In the genomic region with DNA sequence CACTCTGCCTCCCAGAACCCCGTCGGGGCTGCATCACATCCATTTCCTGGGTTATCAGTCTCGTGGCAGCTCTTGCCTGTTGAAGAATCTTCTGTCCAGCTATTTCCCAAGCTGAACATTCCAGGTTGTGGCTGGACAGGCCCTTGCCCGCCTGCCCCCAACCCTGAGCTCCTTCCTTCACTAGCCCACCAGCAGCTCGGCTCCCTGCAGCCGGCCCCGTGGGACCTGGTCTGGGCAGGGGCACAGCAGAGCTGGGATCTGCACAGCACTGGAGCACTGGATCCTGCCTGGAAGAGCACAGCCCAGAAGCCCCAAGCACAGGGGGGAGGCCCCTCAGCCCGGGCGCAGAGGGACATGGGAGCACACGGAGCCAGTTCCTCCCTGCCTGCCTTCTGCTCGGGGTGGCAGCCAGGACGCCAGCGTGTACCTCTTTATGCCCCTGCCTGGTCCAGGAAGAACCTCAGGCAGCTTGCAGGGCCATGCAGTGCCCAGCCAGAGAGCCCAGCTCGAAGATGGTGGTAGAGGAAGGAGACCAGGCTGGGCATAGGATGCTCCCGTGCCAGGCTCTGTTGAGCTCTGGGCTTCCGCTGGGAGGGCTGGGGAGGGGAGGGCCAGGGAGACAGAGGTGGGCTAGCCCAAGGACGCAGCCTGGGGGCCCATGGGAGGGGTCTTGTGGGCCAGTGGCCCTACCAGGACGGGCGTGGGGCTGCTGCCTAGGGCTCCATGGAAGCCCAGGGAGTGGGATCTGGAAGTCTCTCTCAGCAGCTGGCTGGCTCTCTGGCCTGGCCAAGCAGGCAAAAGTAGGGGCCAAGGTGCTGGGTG, we compare ENCODE assay signal across 15 cellular contexts. TPM values are rescaled to one million over a fixed set of nuclear protein-coding genes. Genes with fewer than 3 reads are reported as not detected.
DNase-seq lines count a peak whose midpoint lies in the region; ATAC-seq, FAIRE-seq and TF ChIP-seq lines count a peak whose summit lies in the region.
"Had no signal": no experiment of that assay in that cellular context is flagged by ENCODE, and none has a peak within 500 bp of the region (broad histone marks: within the 10 kb centered on the region; RNA-seq: fewer than 3 reads in every experiment).

No MANE protein-coding gene starts in this region.

- no peak overlapping the region for H3K4me3 ChIP-seq in HepG2 (replicated peaks in 1 of 3; ENCODE audit: insufficient read depth in 1 of 3, low read depth in 2 of 3, low read length in 3 of 3)
- H3K4me3 ChIP-seq in tibial nerve = no peak overlapping the region

- CTCF ChIA-PET in activated naive CD4-positive, alpha-beta T cell treated with anti-CD3 and anti-CD28 coated beads, Interleukin-2, amount 10 ng/mL, durations not matched to agents 7 days and 5 days (lab: Charles Lee) = no interaction called here
- CTCF ChIA-PET in WTC11 (lab: Charles Lee) (interaction anchor here (0.6 to 1.9 kb wide), 4 partner anchors 41 to 234 kb away, joined by 3 to 5 read pairs (median 4); no protein-coding TSS in a partner anchor), HepG2 (lab: Yijun Ruan, JAX; ENCODE audit: low intra/inter-chr PET ratio, low total read pairs) (no interaction called here)

- no peak overlapping the region for H2AFZ ChIP-seq in HepG2 (ENCODE audit: low read length)

- H3K9me3 Mint-ChIP-seq in activated naive CD4-positive, alpha-beta T cell treated with anti-CD3 and anti-CD28 coated beads, Interleukin-2, amount 10 ng/mL, durations not matched to agents 7 days and 5 days = no peaks in the 10 kb centered on the region
- no peaks in the 10 kb centered on the region for H3K9me3 Mint-ChIP-seq in WTC11
- H3K9me3 Mint-ChIP-seq: naive B cell had no signal

- TF ChIP-seq RAD21 in HepG2 (CRISPR knock-in tag; IDR thresholded peaks at IDR 0.05) = no peak

- H4K20me1 ChIP-seq in HepG2 (ENCODE audit: insufficient read depth, low read length) = no peaks in the 10 kb centered on the region

- H3K36me3 Mint-ChIP-seq in activated naive CD4-positive, alpha-beta T cell treated with anti-CD3 and anti-CD28 coated beads, Interleukin-2, amount 10 ng/mL, durations not matched to agents 7 days and 5 days = no peaks in the 10 kb centered on the region
- no peaks in the 10 kb centered on the region for H3K36me3 Mint-ChIP-seq in WTC11
- H3K36me3 Mint-ChIP-seq: naive B cell had no signal

- H3K9me3 ChIP-seq in HepG2 (ENCODE audit: low read length) (no peaks in the 10 kb centered on the region), tibial nerve (no peaks in the 10 kb centered on the region)
- H3K9me3 ChIP-seq: SK-N-SH had no signal

- no peak overlapping the region for H3K9ac ChIP-seq in HepG2 (ENCODE audit: insufficient read depth, low read depth, low read length)
- H3K9ac ChIP-seq: SK-N-SH had no signal

- H3K27ac Mint-ChIP-seq in activated naive CD4-positive, alpha-beta T cell treated with anti-CD3 and anti-CD28 coated beads, Interleukin-2, amount 10 ng/mL, durations not matched to agents 7 days and 5 days = no peak overlapping the region
- H3K27ac Mint-ChIP-seq in WTC11 = no peak overlapping the region
- H3K27ac Mint-ChIP-seq: naive B cell had no signal

- no peak overlapping the region for H3K4me3 Mint-ChIP-seq in activated naive CD4-positive, alpha-beta T cell treated with anti-CD3 and anti-CD28 coated beads, Interleukin-2, amount 10 ng/mL, durations not matched to agents 7 days and 5 days
- no peak overlapping the region for H3K4me3 Mint-ChIP-seq in WTC11
- H3K4me3 Mint-ChIP-seq: naive B cell had no signal

- POLR2A ChIA-PET in WTC11 (lab: Charles Lee) (interaction anchor here (0.5 to 0.6 kb wide), 3 partner anchors 13 to 1125 kb away, joined by 4 read pairs; no protein-coding TSS in a partner anchor), HepG2 (lab: Yijun Ruan, JAX) (no interaction called here)

- H3K4me1 ChIP-seq in HepG2 (ENCODE audit: insufficient read depth, low read length) (peaks cover 31% of the 10 kb centered on the region), tibial nerve (peaks cover 0 to 73% (median 20%) of the 10 kb centered on the region in 4 donors)

- peak; percentile 6 for DNase-seq in activated naive CD4-positive, alpha-beta T cell treated with anti-CD3 and anti-CD28 coated beads, Interleukin-2, amount 50 U/mL, for 16 hours
- DNase-seq in activated naive CD4-positive, alpha-beta T cell treated with anti-CD3 and anti-CD28 coated beads, Interleukin-2, amount 10 ng/mL, durations not matched to agents 7 days and 5 days = no peak
- peak; percentile 7 for DNase-seq in WTC11 (ENCODE audit: low spot score)
- DNase-seq in HepG2 (ENCODE audit: low spot score) = no peak
- DNase-seq in tibial nerve (ENCODE audit: low spot score in 2 of 2) = peak in 1 of 2 donors; percentile 1
- DNase-seq in globus pallidus (ENCODE audit: low spot score) = no peak
- no peak for DNase-seq in superior temporal gyrus (ENCODE audit: extremely low spot score)
- DNase-seq in NCI-H2196 treated with DMSO at 0.1 percent for 48 hours (lab: John Stamatoyannopoulos, UW; ENCODE audit: unreplicated experiment) = no peak
- DNase-seq: amniotic stem cell; naive B cell; NCI-H1092; NCI-H2171; SK-N-SH; stimulated activated naive CD4-positive, alpha-beta T cell had no signal

- WGBS in HepG2 (ENCODE audit: low lambda C conversion rate) = 37% methylated on average over 10 of the region's 19 CpGs
- 74 to 77% methylated on average over 16 of the region's 19 CpGs for WGBS in tibial nerve, 2 donors

- H3K27me3 ChIP-seq in HepG2 (ENCODE audit: control insufficient read depth in 1 of 2, insufficient read depth in 2 of 2, low read length in 2 of 2) = no peaks in the 10 kb centered on the region
- H3K27me3 ChIP-seq in tibial nerve = no peaks in the 10 kb centered on the region

- intact Hi-C loops in HepG2 (cut with micrococcal nuclease; ENCODE audit: unreplicated experiment) = no loop called here

- TF ChIP-seq POLR2A in HepG2 (IDR thresholded peaks at IDR 0.05; ENCODE audit: insufficient read depth in 1 of 2, low read depth in 2 of 2, low read length in 2 of 2) = no peak
- TF ChIP-seq POLR2A in tibial nerve (IDR thresholded peaks at IDR 0.05) = no peak

- no peak overlapping the region for H3K27ac ChIP-seq in HepG2 (ENCODE audit: extremely low read length, insufficient read depth, low read length)
- H3K27ac ChIP-seq in tibial nerve = peak overlapping the region in 3 of 4 donors; percentile 19 to 80 (median 79)

- in situ Hi-C loops in HepG2 (cut with HindIII; ENCODE audit: extremely low pct_ligation_motif_present, low pct_unique_long_range_greater_than_20kb) = no loop called here

- H3K27me3 Mint-ChIP-seq in activated naive CD4-positive, alpha-beta T cell treated with anti-CD3 and anti-CD28 coated beads, Interleukin-2, amount 10 ng/mL, durations not matched to agents 7 days and 5 days = peaks cover 4% of the 10 kb centered on the region
- H3K27me3 Mint-ChIP-seq in WTC11 (ENCODE audit: low read depth) = no peaks in the 10 kb centered on the region
- H3K27me3 Mint-ChIP-seq: naive B cell had no signal

- FAIRE-seq in HepG2 (lab: Jason Lieb, UNC) = no peak
- FAIRE-seq: D721Med had no signal

- H3K79me2 ChIP-seq in HepG2 (ENCODE audit: insufficient read depth, low read length) = no peaks in the 10 kb centered on the region

- no TSS peak for BruUV-seq in HepG2 (replicated peaks; lab: Mats Ljungman, UMichigan)

- no peak for ATAC-seq in WTC11
- peak; percentile 44 for ATAC-seq in HepG2

- H3K4me1 Mint-ChIP-seq in activated naive CD4-positive, alpha-beta T cell treated with anti-CD3 and anti-CD28 coated beads, Interleukin-2, amount 10 ng/mL, durations not matched to agents 7 days and 5 days = peaks cover 13% of the 10 kb centered on the region
- H3K4me1 Mint-ChIP-seq in WTC11 = peaks cover 12% of the 10 kb centered on the region

- TF ChIP-seq CTCF in WTC11 (IDR thresholded peaks at IDR 0.05) (no peak), HepG2 (CRISPR knock-in tag; IDR thresholded peaks at IDR 0.05) (no peak), tibial nerve (IDR thresholded peaks at IDR 0.05) (no peak)

- TF ChIP-seq EP300 in HepG2 (IDR thresholded peaks at IDR 0.05; ENCODE audit: low read depth in 2 of 2, low read length in 2 of 2) (no peak), HepG2 (CRISPR knock-in tag; IDR thresholded peaks at IDR 0.05; ENCODE audit: borderline replicate concordance) (no peak), tibial nerve (IDR thresholded peaks at IDR 0.05) (no peak)

- H3K4me2 ChIP-seq in HepG2 (ENCODE audit: low read depth, low read length) = no peak overlapping the region
- H3K4me2 ChIP-seq: SK-N-SH had no signal

- H3K36me3 ChIP-seq in HepG2 (replicated peaks in 1 of 2; ENCODE audit: control insufficient read depth in 1 of 2, insufficient read depth in 2 of 2, low read length in 2 of 2) = no peaks in the 10 kb centered on the region
- peaks cover 0 to 20% (median 0%) of the 10 kb centered on the region in 3 donors for H3K36me3 ChIP-seq in tibial nerve

RNA-seq across cellular contexts. Expression of a gene that starts 16.6 kb away (rescaled TPM):
- total RNA-seq in WTC11 (2021) (18.0 to 21.7 TPM (median 19.4 TPM) in 3 replicates), HepG2 (2016; rRNA removed; fragmentation: Illumina TruSeq; extraction: Trizol) (7.4 and 7.7 TPM in 2 replicates), tibial nerve (1 to 10 TPM; 2.9 to 8.1 (median 6.3) TPM)
- 2.1 and 3.2 TPM in 2 replicates for total RNA-seq in HepG2 (2016; cell fraction: cytosol; rRNA removed; fragmentation: Illumina TruSeq; extraction: Trizol; ENCODE audit: low read depth)
- 7.8 and 8.7 TPM in 2 replicates for total RNA-seq in HepG2 (2016; cell fraction: insoluble cytoplasmic fraction; rRNA removed; fragmentation: Illumina TruSeq; extraction: Trizol)
- 4.1 and 4.4 TPM in 2 replicates for total RNA-seq in HepG2 (2016; cell fraction: membrane; rRNA removed; fragmentation: Illumina TruSeq; extraction: Trizol)
- 4.8 and 5.3 TPM in 2 replicates for total RNA-seq in HepG2 (2016; cell fraction: nucleus; rRNA removed; fragmentation: Illumina TruSeq; extraction: Trizol)
- 2.1 and 2.5 TPM in 2 replicates for polyA plus RNA-seq in HepG2 (2011; rRNA removed)
- polyA plus RNA-seq in HepG2 (2011; cell fraction: cytosol; rRNA removed) = 1.7 and 3.9 TPM in 2 replicates
- polyA plus RNA-seq in HepG2 (2011; cell fraction: nucleus; rRNA removed) = 4.7 and 6.8 TPM in 2 replicates
- polyA plus RNA-seq in HepG2 (2012) = 2.4 and 4.1 TPM in 2 replicates
- 1.7 and 2.3 TPM in 2 replicates for polyA plus RNA-seq in HepG2 (2016; cell fraction: cytosol; fragmentation: Illumina TruSeq; extraction: Trizol; ENCODE audit: low read depth)
- polyA plus RNA-seq in HepG2 (2016; cell fraction: insoluble cytoplasmic fraction; fragmentation: Illumina TruSeq; extraction: Trizol; ENCODE audit: low read depth) = 5.9 and 6.5 TPM in 2 replicates
- polyA plus RNA-seq in HepG2 (2016; cell fraction: membrane; fragmentation: Illumina TruSeq; extraction: Trizol; ENCODE audit: low read depth) = 2.8 and 3.1 TPM in 2 replicates
- 4.2 and 7.0 TPM in 2 replicates for polyA plus RNA-seq in HepG2 (2016; cell fraction: nucleus; fragmentation: Illumina TruSeq; extraction: Trizol; ENCODE audit: insufficient read depth, low read depth)
- polyA minus RNA-seq in HepG2 (2011; rRNA and poly(A)+ RNA removed; ENCODE audit: low replicate concordance) = 2.4 and 4.9 TPM in 2 replicates
- polyA minus RNA-seq in HepG2 (2011; cell fraction: cytosol; rRNA and poly(A)+ RNA removed) = 1.7 and 2.4 TPM in 2 replicates
- 0.75 and 1.8 TPM in 2 replicates for polyA minus RNA-seq in HepG2 (2011; cell fraction: nucleus; rRNA and poly(A)+ RNA removed)

RNA-seq across cellular contexts. Expression of a gene that starts 16.6 kb away (rescaled TPM):
- 19.2 to 21.5 TPM (median 20.6 TPM) in 3 replicates for total RNA-seq in WTC11 (2021)
- 14.1 and 17.6 TPM in 2 replicates for total RNA-seq in HepG2 (2016; rRNA removed; fragmentation: Illumina TruSeq; extraction: Trizol)
- total RNA-seq in HepG2 (2016; cell fraction: cytosol; rRNA removed; fragmentation: Illumina TruSeq; extraction: Trizol; ENCODE audit: low read depth) = 2.4 and 2.6 TPM in 2 replicates
- total RNA-seq in HepG2 (2016; cell fraction: insoluble cytoplasmic fraction; rRNA removed; fragmentation: Illumina TruSeq; extraction: Trizol) = 10.3 and 13.8 TPM in 2 replicates
- total RNA-seq in HepG2 (2016; cell fraction: membrane; rRNA removed; fragmentation: Illumina TruSeq; extraction: Trizol) = 6.4 and 6.7 TPM in 2 replicates
- 15.1 and 15.3 TPM in 2 replicates for total RNA-seq in HepG2 (2016; cell fraction: nucleus; rRNA removed; fragmentation: Illumina TruSeq; extraction: Trizol)
- 15.8 and 18.2 TPM in 2 replicates for polyA plus RNA-seq in HepG2 (2011; rRNA removed)
- polyA plus RNA-seq in HepG2 (2011; cell fraction: cytosol; rRNA removed) = 8.3 and 9.5 TPM in 2 replicates
- polyA plus RNA-seq in HepG2 (2011; cell fraction: nucleus; rRNA removed) = 47.3 and 53.1 TPM in 2 replicates
- 11.3 and 11.9 TPM in 2 replicates for polyA plus RNA-seq in HepG2 (2012)
- 1.3 and 1.5 TPM in 2 replicates for polyA plus RNA-seq in HepG2 (2016; cell fraction: cytosol; fragmentation: Illumina TruSeq; extraction: Trizol; ENCODE audit: low read depth)
- 8.2 and 12.3 TPM in 2 replicates for polyA plus RNA-seq in HepG2 (2016; cell fraction: insoluble cytoplasmic fraction; fragmentation: Illumina TruSeq; extraction: Trizol; ENCODE audit: low read depth)
- 2.5 and 3.1 TPM in 2 replicates for polyA plus RNA-seq in HepG2 (2016; cell fraction: membrane; fragmentation: Illumina TruSeq; extraction: Trizol; ENCODE audit: low read depth)
- polyA plus RNA-seq in HepG2 (2016; cell fraction: nucleus; fragmentation: Illumina TruSeq; extraction: Trizol; ENCODE audit: insufficient read depth, low read depth) = 23.5 and 25.4 TPM in 2 replicates
- 46.0 and 112 TPM in 2 replicates for polyA minus RNA-seq in HepG2 (2011; rRNA and poly(A)+ RNA removed; ENCODE audit: low replicate concordance)
- 8.4 and 10.0 TPM in 2 replicates for polyA minus RNA-seq in HepG2 (2011; cell fraction: cytosol; rRNA and poly(A)+ RNA removed)
- 21.9 and 23.7 TPM in 2 replicates for polyA minus RNA-seq in HepG2 (2011; cell fraction: nucleus; rRNA and poly(A)+ RNA removed)
- 10 to 100 TPM; 10.2 to 13.3 (median 11.4) TPM for total RNA-seq in tibial nerve

Comparison
In these comparisons a context has a peak if more than half of its experiments do, and no peak if none do; other contexts are left out.
1. DNase-seq: peak in activated naive CD4-positive, alpha-beta T cell treated with anti-CD3 and anti-CD28 coated beads, Interleukin-2, amount 50 U/mL, for 16 hours (single experiment) and WTC11 (single experiment); none in activated naive CD4-positive, alpha-beta T cell treated with anti-CD3 and anti-CD28 coated beads, Interleukin-2, amount 10 ng/mL, durations not matched to agents 7 days and 5 days (single experiment), HepG2 (single experiment), globus pallidus (single experiment), superior temporal gyrus (single experiment) and NCI-H2196 treated with DMSO at 0.1 percent for 48 hours (single experiment).